ENCODE assay signal across 11 cellular contexts in genomic region chr6:11613858-11614257, GRCh38.
DNase-seq lines count a peak whose midpoint lies in the region; ATAC-seq and TF ChIP-seq lines count a peak whose summit lies in the region.
"Had no signal": no experiment of that assay in that cellular context is flagged by ENCODE, and none has a peak within 500 bp of the region (broad histone marks: within the 10 kb centered on the region; RNA-seq: fewer than 3 reads in every experiment).

No MANE protein-coding gene starts in this region.

- H3K9me3 ChIP-seq in SJCRH30 (replicated peaks), result no peaks in the 10 kb centered on the region
- H3K9me3 ChIP-seq in fibroblast of lung (ENCODE audit: control insufficient read depth, insufficient read depth, low read depth, low read length), result no peaks in the 10 kb centered on the region

- no peak overlapping the region for H3K27ac Mint-ChIP-seq in Calu3 (ENCODE audit: unreplicated experiment)

- CTCF ChIA-PET in Calu3 (lab: Charles Lee), result no interaction called here

- H3K4me1 ChIP-seq in SJCRH30 (peaks cover 38% of the 10 kb centered on the region), fibroblast of lung (ENCODE audit: control insufficient read depth, extremely low read depth, insufficient read depth, low read length) (peaks cover 36% of the 10 kb centered on the region)

- H3K4me1 Mint-ChIP-seq in Calu3 (ENCODE audit: low read depth, unreplicated experiment), result no peaks in the 10 kb centered on the region
- H3K4me1 Mint-ChIP-seq: central memory CD8-positive, alpha-beta T cell had no signal

- no peaks in the 10 kb centered on the region for H3K79me2 ChIP-seq in fibroblast of lung (ENCODE audit: control insufficient read depth, insufficient read depth, low read length)

- no peaks in the 10 kb centered on the region for H4K20me1 ChIP-seq in fibroblast of lung (ENCODE audit: control insufficient read depth, extremely low read depth, insufficient read depth, low read length)

- TF ChIP-seq CTCF in Calu3 (IDR thresholded peaks at IDR 0.05; ENCODE audit: unreplicated experiment) (no peak), fibroblast of lung (conservative IDR thresholded peaks at IDR 0.05 in 1 of 2, IDR thresholded peaks at IDR 0.05 in 1 of 2; ENCODE audit: low read depth in 1 of 2, low read length in 2 of 2) (no peak)

- peak overlapping the region; percentile 76 for H3K27ac ChIP-seq in SJCRH30
- H3K27ac ChIP-seq in fibroblast of lung (ENCODE audit: insufficient read depth, low read length), result peak overlapping the region; percentile 91

- H3K9ac ChIP-seq in fibroblast of lung (ENCODE audit: insufficient read depth, low read length), result peak overlapping the region; percentile 23

- H3K9me3 Mint-ChIP-seq in Calu3 (ENCODE audit: low read depth, unreplicated experiment), result no peaks in the 10 kb centered on the region
- H3K9me3 Mint-ChIP-seq: central memory CD8-positive, alpha-beta T cell had no signal

- H3K36me3 Mint-ChIP-seq in Calu3 (ENCODE audit: insufficient read depth, unreplicated experiment), result no peaks in the 10 kb centered on the region

- no peak overlapping the region for H3K4me3 Mint-ChIP-seq in Calu3 (ENCODE audit: low read depth, unreplicated experiment)
- H3K4me3 Mint-ChIP-seq: central memory CD8-positive, alpha-beta T cell had no signal

- intact Hi-C loops in Calu3 (cut with micrococcal nuclease; ENCODE audit: unreplicated experiment), result loop anchor here (5.0 kb wide), 1 partner anchor 38 kb away; no protein-coding TSS in a partner anchor

- no peak overlapping the region for H2AFZ ChIP-seq in fibroblast of lung (ENCODE audit: low read length)

- H3K27me3 Mint-ChIP-seq in Calu3 (ENCODE audit: unreplicated experiment), result no peaks in the 10 kb centered on the region

- no peak for ATAC-seq in HG02678 (IDR thresholded peaks at IDR 0.05; ENCODE audit: unreplicated experiment)

- no TSS peak for BruUV-seq in Calu3 (replicated peaks; lab: Mats Ljungman, UMichigan)

- peak; percentile 32 for DNase-seq in Calu3
- DNase-seq in SJCRH30, result peak; percentile 37 to 51
- peak; percentile 91 to 99 for DNase-seq in fibroblast of lung (ENCODE audit: low read depth in 2 of 2)
- peak; percentile 96 for DNase-seq in pulmonary artery endothelial cell (ENCODE audit: low read depth, low spot score)
- DNase-seq in NAMALWA (ENCODE audit: low spot score), result no peak
- DNase-seq in NCI-H2107 (lab: John Stamatoyannopoulos, UW), result no peak
- DNase-seq in NCI-H187 (lab: John Stamatoyannopoulos, UW), result no peak
- DNase-seq: NCI-H2029 treated with DMSO at 0.1 percent for 48 hours, RPMI8226 had no signal

- no peak overlapping the region for H3K4me2 ChIP-seq in fibroblast of lung (ENCODE audit: extremely low read depth, insufficient read depth, low read length)

- H3K27me3 ChIP-seq in SJCRH30, result no peaks in the 10 kb centered on the region
- no peaks in the 10 kb centered on the region for H3K27me3 ChIP-seq in fibroblast of lung (ENCODE audit: control insufficient read depth, insufficient read depth, low read length)

- H3K4me3 ChIP-seq in SJCRH30 (no peak overlapping the region), fibroblast of lung (replicated peaks in 1 of 4; ENCODE audit: control extremely low read depth in 1 of 4, insufficient read depth in 1 of 4, low read depth in 3 of 4, low read length in 4 of 4) (no peak overlapping the region)

- H3K36me3 ChIP-seq in SJCRH30 (no peaks in the 10 kb centered on the region), fibroblast of lung (ENCODE audit: control insufficient read depth, insufficient read depth, low read length) (no peaks in the 10 kb centered on the region)

Comparison
In these comparisons a context has a peak if more than half of its experiments do, and no peak if none do; other contexts are left out.
1. DNase-seq: peak in Calu3 (single experiment), SJCRH30 (2 of 2), fibroblast of lung (2 of 2) and pulmonary artery endothelial cell (single experiment); none in NAMALWA (single experiment), NCI-H2107 (single experiment) and NCI-H187 (0 of 2).